ENCODE assay signal across 10 cellular contexts in the genomic region with DNA sequence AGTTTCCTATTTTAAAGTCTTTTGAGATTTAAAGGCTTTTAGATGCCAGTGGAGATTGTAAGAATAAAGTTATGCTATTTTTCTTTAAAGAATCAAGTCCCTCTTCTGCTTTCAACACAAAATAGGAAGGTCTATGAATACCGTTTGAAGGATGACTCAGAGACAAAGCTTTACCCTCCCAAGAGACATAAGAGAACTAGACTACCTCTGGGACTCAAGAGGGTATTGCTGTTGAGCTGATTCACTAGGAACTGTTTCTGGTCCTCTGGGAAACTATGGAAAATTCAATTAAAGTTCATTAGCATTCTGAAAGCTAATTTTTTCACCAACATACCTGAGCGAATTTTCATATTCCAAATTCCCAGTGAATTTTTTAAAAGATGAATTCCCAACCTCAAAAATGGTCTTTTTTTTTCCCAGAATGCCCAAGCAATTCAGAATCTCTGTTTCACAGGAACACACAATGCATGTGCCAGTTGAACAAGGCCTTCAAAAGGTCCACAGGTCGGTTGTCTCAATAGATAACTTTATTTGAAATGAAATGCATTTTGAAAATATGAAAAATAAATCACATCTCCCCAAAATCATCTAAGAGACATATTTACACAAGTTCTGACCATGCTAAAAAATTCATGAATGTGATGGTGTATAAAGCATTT. TPM values are rescaled to one million over a fixed set of nuclear protein-coding genes. Genes with fewer than 3 reads are reported as not detected.
DNase-seq lines count a peak whose midpoint lies in the region; ATAC-seq lines count a peak whose summit lies in the region.
"Had no signal": no experiment of that assay in that cellular context is flagged by ENCODE, and none has a peak within 500 bp of the region (broad histone marks: within the 10 kb centered on the region; RNA-seq: fewer than 3 reads in every experiment).

No MANE protein-coding gene starts in this region.

- peaks cover 46% of the 10 kb centered on the region for H3K36me3 Mint-ChIP-seq in activated T-helper 17 cell treated with anti-CD3 and anti-CD28 coated beads, Interleukin-2, amount 50 U/mL, for 72 hours (ENCODE audit: low read depth)
- H3K36me3 Mint-ChIP-seq: IgD-negative memory B cell had no signal

- H3K27me3 Mint-ChIP-seq in activated T-helper 17 cell treated with anti-CD3 and anti-CD28 coated beads, Interleukin-2, amount 50 U/mL, for 72 hours = no peaks in the 10 kb centered on the region

- peak overlapping the region; percentile 7 for H3K27ac Mint-ChIP-seq in activated T-helper 17 cell treated with anti-CD3 and anti-CD28 coated beads, Interleukin-2, amount 50 U/mL, for 72 hours
- H3K27ac Mint-ChIP-seq: IgD-negative memory B cell had no signal

- peaks cover 25% of the 10 kb centered on the region for H3K4me1 Mint-ChIP-seq in activated T-helper 17 cell treated with anti-CD3 and anti-CD28 coated beads, Interleukin-2, amount 50 U/mL, for 72 hours

- ATAC-seq in activated T-helper 17 cell treated with anti-CD3 and anti-CD28 coated beads, Interleukin-2, amount 50 U/mL, for 72 hours (replicated peaks) = no peak
- no peak for ATAC-seq in HG03097 (IDR thresholded peaks at IDR 0.05; ENCODE audit: low FRiP score, unreplicated experiment)

- peak overlapping the region; percentile 52 for H3K4me3 Mint-ChIP-seq in activated T-helper 17 cell treated with anti-CD3 and anti-CD28 coated beads, Interleukin-2, amount 50 U/mL, for 72 hours

- H3K9me3 Mint-ChIP-seq in activated T-helper 17 cell treated with anti-CD3 and anti-CD28 coated beads, Interleukin-2, amount 50 U/mL, for 72 hours = no peaks in the 10 kb centered on the region
- H3K9me3 Mint-ChIP-seq: IgD-negative memory B cell had no signal

- no peak overlapping the region for H3K27ac ChIP-seq in caudate nucleus (ENCODE audit: low read depth, low read length)

- DNase-seq in EL (peak; percentile 72), LHCN-M2 (ENCODE audit: low read depth) (peak; percentile 94), kidney tubule cell (ENCODE audit: low spot score) (peak; percentile 78), DMS79 (lab: John Stamatoyannopoulos, UW) (no peak), caudate nucleus (lab: John Stamatoyannopoulos, UW) (no peak)
- no peak for DNase-seq in stimulated activated CD8-positive, alpha-beta memory T cell treated with anti-CD3 and anti-CD28 coated beads, Interleukin-4, amount 100 ng/mL, for 48 hours
- DNase-seq: stimulated activated CD4-positive, alpha-beta T cell treated with anti-CD3 and anti-CD28 coated beads, Interleukin-4, amount 100 ng/mL, for 4 hours had no signal

RNA-seq across cellular contexts. Expression of gene PHLDA1, which starts 6.5 kb away (rescaled TPM):
- 191 TPM in 2 replicates for total RNA-seq in LHCN-M2 (2014; rRNA removed)
- polyA plus RNA-seq in LHCN-M2 (2012) = 32.0 TPM
- total RNA-seq in activated T-helper 17 cell treated with anti-CD3 and anti-CD28 coated beads, Interleukin-2, amount 50 U/mL, for 72 hours = 10 to 100 TPM; 23.3 to 51.9 TPM

RNA-seq across cellular contexts. Expression of gene NAP1L1, which starts 59.4 kb away (rescaled TPM):
- 397 and 482 TPM in 2 replicates for total RNA-seq in LHCN-M2 (2014; rRNA removed)
- 734 TPM for polyA plus RNA-seq in LHCN-M2 (2012)
- 100 to 1,000 TPM; 715 to 937 TPM for total RNA-seq in activated T-helper 17 cell treated with anti-CD3 and anti-CD28 coated beads, Interleukin-2, amount 50 U/mL, for 72 hours

Comparison
In these comparisons a context has a peak if more than half of its experiments do, and no peak if none do; other contexts are left out.
1. DNase-seq: peak in EL (single experiment), LHCN-M2 (single experiment) and kidney tubule cell (single experiment); none in stimulated activated CD8-positive, alpha-beta memory T cell treated with anti-CD3 and anti-CD28 coated beads, Interleukin-4, amount 100 ng/mL, for 48 hours (single experiment), DMS79 (single experiment) and caudate nucleus (0 of 61).